Comparison of ENCODE assay signal across 26 cellular contexts in the genomic region with DNA sequence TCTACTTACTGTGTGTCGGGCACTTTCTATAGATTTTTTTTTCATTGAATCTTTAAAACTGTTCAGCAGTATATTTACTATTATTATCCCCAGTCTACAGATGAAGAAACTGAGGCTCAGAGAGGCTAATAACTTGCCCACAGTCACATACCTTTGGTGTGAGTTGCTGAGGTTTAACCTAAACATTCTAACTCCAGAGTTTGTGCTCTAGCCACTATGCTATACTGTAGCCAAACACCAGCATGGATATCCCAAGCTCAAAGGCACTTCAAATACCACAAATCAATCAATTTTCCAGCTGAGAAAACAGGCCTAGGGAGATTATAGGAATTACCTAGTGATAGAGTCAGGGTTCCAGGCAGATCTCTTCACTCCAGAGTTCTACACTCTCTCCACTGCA. TPM values are rescaled to one million over a fixed set of nuclear protein-coding genes. Genes with fewer than 3 reads are reported as not detected.
A peak's percentile ranks its signal among the peaks of the same experiment; 100 is the strongest.
DNase-seq lines count a peak whose midpoint lies in the region; ATAC-seq, FAIRE-seq and TF ChIP-seq lines count a peak whose summit lies in the region.
"Had no signal": no experiment of that assay in that cellular context is flagged by ENCODE, and none has a peak within 500 bp of the region (broad histone marks: within the 10 kb centered on the region; RNA-seq: fewer than 3 reads in every experiment).

No MANE protein-coding gene starts in this region.

- TF ChIP-seq POLR2A in K562 (conservative IDR thresholded peaks at IDR 0.05) (no peak), breast epithelium (IDR thresholded peaks at IDR 0.05) (no peak)

- H3K9me3 ChIP-seq in PC-3 (ENCODE audit: low read length), result no peaks in the 10 kb centered on the region
- no peaks in the 10 kb centered on the region for H3K9me3 ChIP-seq in K562 (replicated peaks; ENCODE audit: control insufficient read depth, insufficient read depth, low read depth, low read length)
- H3K9me3 ChIP-seq in mesodermal cell (ENCODE audit: control insufficient read depth, low read length), result no peaks in the 10 kb centered on the region
- H3K9me3 ChIP-seq in breast epithelium, result no peaks in the 10 kb centered on the region
- H3K9me3 ChIP-seq: body of pancreas, mucosa of descending colon, testis had no signal

- H3K9ac ChIP-seq in PC-3 (ENCODE audit: low read length), result no peak overlapping the region
- H3K9ac ChIP-seq in K562 (ENCODE audit: insufficient read depth in 1 of 2, low read depth in 2 of 2, low read length in 2 of 2), result no peak overlapping the region

- TF ChIP-seq RAD21 in K562 (CRISPR knock-in tag; conservative IDR thresholded peaks at IDR 0.05 in 1 of 2, IDR thresholded peaks at IDR 0.05 in 1 of 2), result no peak

- no peak for TF ChIP-seq CTCF in PC-3 (conservative IDR thresholded peaks at IDR 0.05; ENCODE audit: low read depth, low read length)
- no peak for TF ChIP-seq CTCF in K562 (IDR thresholded peaks at IDR 0.05 in 2 of 3, conservative IDR thresholded peaks at IDR 0.05 in 1 of 3; ENCODE audit: insufficient read depth in 2 of 3, low read depth in 1 of 3, low read length in 3 of 3)
- TF ChIP-seq CTCF in breast epithelium (IDR thresholded peaks at IDR 0.05), result no peak

- no peak for ATAC-seq in PC-3
- no peak for ATAC-seq in K562
- no peak for ATAC-seq in GM18873 (IDR thresholded peaks at IDR 0.05; ENCODE audit: low FRiP score, unreplicated experiment)
- ATAC-seq in GM18498 (IDR thresholded peaks at IDR 0.05; ENCODE audit: unreplicated experiment), result no peak
- no peak for ATAC-seq in GM21529 (IDR thresholded peaks at IDR 0.05; ENCODE audit: unreplicated experiment)
- ATAC-seq: activated T-cell treated with anti-CD3 and anti-CD28 coated beads, Interleukin-2, amount 50 U/mL, for 72 hours; body of pancreas; CD8-positive, alpha-beta T cell; mucosa of descending colon; stimulated activated naive B cell treated with anti-CD40 and anti-IgM and Interleukin-4, amounts not matched to agents 10 μg/mL and 1 μg/mL and 100 μg/mL, for 72 hours; T-helper 17 cell had no signal

- BruUV-seq in PC-3 (replicated peaks; lab: Mats Ljungman, UMichigan) (no TSS peak), K562 (replicated peaks; lab: Mats Ljungman, UMichigan) (no TSS peak)

- H3K79me2 ChIP-seq in PC-3 (ENCODE audit: low read length) (no peaks in the 10 kb centered on the region), K562 (ENCODE audit: control insufficient read depth, insufficient read depth, low read length) (no peaks in the 10 kb centered on the region)

- H3K27me3 ChIP-seq in PC-3 (ENCODE audit: low read length) (no peaks in the 10 kb centered on the region), K562 (ENCODE audit: control insufficient read depth in 2 of 2, insufficient read depth in 2 of 2, low read length in 2 of 2) (no peaks in the 10 kb centered on the region), breast epithelium (no peaks in the 10 kb centered on the region)
- H3K27me3 ChIP-seq: body of pancreas, foreskin keratinocyte, testis had no signal

- no peak overlapping the region for H3K27ac ChIP-seq in PC-3 (ENCODE audit: low read length)
- no peak overlapping the region for H3K27ac ChIP-seq in K562 (ENCODE audit: extremely low read depth, low read depth, low read length)
- peak overlapping the region; percentile 94 for H3K27ac ChIP-seq in mesodermal cell (ENCODE audit: low read depth, low read length, severe bottlenecking)
- H3K27ac ChIP-seq in breast epithelium, result no peak overlapping the region
- H3K27ac ChIP-seq: body of pancreas, foreskin keratinocyte, testis had no signal

- H3K4me1 ChIP-seq in PC-3 (ENCODE audit: insufficient read depth, low read length), result peaks cover 13% of the 10 kb centered on the region
- no peaks in the 10 kb centered on the region for H3K4me1 ChIP-seq in K562 (replicated peaks in 1 of 2; ENCODE audit: control insufficient read depth in 2 of 2, insufficient read depth in 2 of 2, low read length in 2 of 2)
- peaks cover 17% of the 10 kb centered on the region for H3K4me1 ChIP-seq in mesodermal cell (ENCODE audit: control insufficient read depth, insufficient read depth, low read length, poor library complexity, severe bottlenecking)
- H3K4me1 ChIP-seq in breast epithelium, result no peaks in the 10 kb centered on the region
- H3K4me1 ChIP-seq: body of pancreas had no signal

- CTCF ChIA-PET in PC-3 (lab: Charles Lee), result no interaction called here
- CTCF ChIA-PET in K562 (lab: Yijun Ruan, JAX; ENCODE audit: low intra/inter-chr PET ratio), result no interaction called here

- POLR2A ChIA-PET in PC-3 (lab: Charles Lee; ENCODE audit: unreplicated experiment), result no interaction called here
- POLR2A ChIA-PET in K562 (lab: Yijun Ruan, JAX), result interaction anchor here (0.7 to 1.2 kb wide), 2 partner anchors 10 to 19 kb away, joined by 3 read pairs; no protein-coding TSS in a partner anchor

- 7% methylated on average over 1 of the region's 1 CpG for WGBS in K562 (ENCODE audit: insufficient coverage, low coverage, missing lambda C conversion rate)
- no CpG with 5 or more reads among the region's 1 CpG for WGBS in mesodermal cell (ENCODE audit: insufficient coverage in 2 of 2), 2 experiments

- intact Hi-C loops in PC-3 (cut with micrococcal nuclease), result no loop called here
- intact Hi-C loops in K562 (cut with micrococcal nuclease), result no loop called here
- intact Hi-C loops in breast epithelium (cut with DNase I; ENCODE audit: low total_unique reads), result no loop called here

- H3K9me1 ChIP-seq in K562 (ENCODE audit: control insufficient read depth, insufficient read depth, low read length), result no peaks in the 10 kb centered on the region

- FAIRE-seq in K562 (lab: Jason Lieb, UNC), result no peak
- FAIRE-seq: islet of Langerhans, small intestine had no signal

- no peaks in the 10 kb centered on the region for H3K9me2 ChIP-seq in PC-3 (replicated peaks; ENCODE audit: low read length)

- peak; percentile 33 for DNase-seq in Daoy (ENCODE audit: low read depth)
- no peak for DNase-seq in PC-3
- DNase-seq in K562 (ENCODE audit: extremely low read depth in 1 of 4, low spot score in 3 of 4), result no peak
- DNase-seq in breast epithelium (ENCODE audit: low spot score in 2 of 2), result no peak
- DNase-seq: activated CD4-positive, alpha-beta T cell treated with anti-CD3 and anti-CD28 coated beads for 4 hours; activated naive CD4-positive, alpha-beta T cell treated with anti-CD3 and anti-CD28 coated beads, Interleukin-2, amount 10 ng/mL, durations not matched to agents 7 days and 5 days; activated T-cell treated with anti-CD3 and anti-CD28 coated beads, Interleukin-2, amount 50 U/mL, for 72 hours; body of pancreas; CD8-positive, alpha-beta T cell; DMS53; mucosa of descending colon; NCI-H1105; NCI-H2029 treated with DMSO at 0.1 percent for 48 hours; OCI-M1; small intestine; stimulated activated naive B cell treated with anti-CD40 and anti-IgM and Interleukin-4, amounts not matched to agents 10 μg/mL and 1 μg/mL and 100 μg/mL, for 72 hours; T-helper 17 cell; testis had no signal

- H3F3A ChIP-seq in PC-3 (ENCODE audit: low read length, unreplicated experiment), result no peaks in the 10 kb centered on the region

- in situ Hi-C loops in K562 (cut with MboI), result no loop called here

- H2AFZ ChIP-seq in PC-3 (ENCODE audit: low read length), result no peak overlapping the region; the same call in 1 of the 2 replicates
- H2AFZ ChIP-seq in K562 (ENCODE audit: low read depth, low read length), result no peak overlapping the region

- H3K4me3 ChIP-seq in PC-3 (ENCODE audit: low read length), result no peak overlapping the region
- no peak overlapping the region for H3K4me3 ChIP-seq in K562
- no peak overlapping the region for H3K4me3 ChIP-seq in mesodermal cell (ENCODE audit: extremely low read depth, insufficient read depth, low read length, poor library complexity, severe bottlenecking)
- H3K4me3 ChIP-seq in breast epithelium, result no peak overlapping the region
- H3K4me3 ChIP-seq: body of pancreas, mucosa of descending colon, testis had no signal

- H4K20me1 ChIP-seq in PC-3 (ENCODE audit: low read length) (no peaks in the 10 kb centered on the region), K562 (replicated peaks; ENCODE audit: control insufficient read depth, insufficient read depth, low read length) (no peaks in the 10 kb centered on the region)

- H3K4me2 ChIP-seq in PC-3 (ENCODE audit: low read length) (0 out of 2 replicates have a peak overlapping the region, but pooled peaks have one; percentile 9), K562 (ENCODE audit: insufficient read depth, low read length) (no peak overlapping the region)

- H3K36me3 ChIP-seq in PC-3 (ENCODE audit: low read depth, low read length) (no peaks in the 10 kb centered on the region), K562 (ENCODE audit: control insufficient read depth, insufficient read depth, low read length) (no peaks in the 10 kb centered on the region), mesodermal cell (ENCODE audit: control insufficient read depth, insufficient read depth, low read length) (no peaks in the 10 kb centered on the region), breast epithelium (no peaks in the 10 kb centered on the region)

- TF ChIP-seq EP300 in K562 (IDR thresholded peaks at IDR 0.05; ENCODE audit: low read length), result no peak

RNA-seq across cellular contexts. Expression of gene UPB1, which starts 20.5 kb away (rescaled TPM):
- total RNA-seq in Daoy (2014; rRNA removed; shearing (Covaris generic)), result 0.06 TPM in 1 of 2 replicates, not detected in the other
- total RNA-seq in PC-3 (2014; rRNA removed) (0.29 TPM in 1 of 2 replicates, not detected in the other), K562 (2014; rRNA removed) (0.69 TPM in 1 of 2 replicates, not detected in the other), K562 (2014; rRNA removed; fragmentation: Illumina TruSeq; extraction: Trizol) (not detected in 2 replicates), K562 (2015; rRNA removed; fragmentation: Illumina TruSeq; extraction: Trizol) (0.11 TPM in 1 of 2 replicates, not detected in the other), K562 (2021) (0.07 TPM in 1 of 2 replicates, not detected in the other), breast epithelium (under 1 TPM; 0.16 to 0.44 (median 0.33) TPM)
- 0.16 TPM in 1 of 2 replicates, not detected in the other for total RNA-seq in K562 (2011; cell fraction: chromatin; rRNA removed; ENCODE audit: low replicate concordance)
- not detected in 2 replicates for total RNA-seq in K562 (2011; cell fraction: nucleolus; rRNA removed)
- total RNA-seq in K562 (2011; cell fraction: nucleoplasm; rRNA removed), result not detected in 2 replicates
- polyA plus RNA-seq in K562 (2011; rRNA removed) (0.04 TPM in 1 of 2 replicates, not detected in the other), K562 (2014; fragmentation: Illumina TruSeq; extraction: Trizol) (not detected in 2 replicates), K562 (2014; fragmentation: Nextera tagmentation; extraction: Ambion mirVana) (under 1 TPM in 1 of 2 experiments, not detected in 1; 0.06 TPM), K562 (2014; rRNA removed) (not detected in 2 replicates)
- polyA plus RNA-seq in K562 (2011; cell fraction: cytosol; rRNA removed), result not detected in 2 replicates
- 0.06 TPM in 1 of 2 replicates, not detected in the other for polyA plus RNA-seq in K562 (2011; cell fraction: nucleus; rRNA removed)
- 0.08 and 0.21 TPM in 2 replicates for polyA plus RNA-seq in K562 (2012)
- not detected in 2 replicates for polyA minus RNA-seq in K562 (2011; rRNA and poly(A)+ RNA removed)
- not detected in 2 replicates for polyA minus RNA-seq in K562 (2011; cell fraction: cytosol; rRNA and poly(A)+ RNA removed)
- polyA minus RNA-seq in K562 (2011; cell fraction: nucleus; rRNA and poly(A)+ RNA removed), result not detected in 2 replicates
- 0.29 TPM for polyA plus RNA-seq in mesodermal cell (2013, experiment 1 of 2)
- polyA plus RNA-seq in mesodermal cell (2013, experiment 2 of 2), result 0.15 TPM
- total RNA-seq: foreskin keratinocyte, neural crest cell, SK-MEL-5 had no signal
- polyA plus RNA-seq: foreskin keratinocyte had no signal

RNA-seq across cellular contexts. Expression of gene ADORA2A, which starts 47.2 kb away (rescaled TPM):
- 0.95 and 2.7 TPM in 2 replicates for total RNA-seq in Daoy (2014; rRNA removed; shearing (Covaris generic))
- total RNA-seq in PC-3 (2014; rRNA removed) (0.92 and 1.7 TPM in 2 replicates), K562 (2014; rRNA removed) (0.61 and 2.1 TPM in 2 replicates), K562 (2014; rRNA removed; fragmentation: Illumina TruSeq; extraction: Trizol) (0.15 and 0.29 TPM in 2 replicates), K562 (2015; rRNA removed; fragmentation: Illumina TruSeq; extraction: Trizol) (0.53 and 0.80 TPM in 2 replicates), K562 (2021) (0.66 and 0.98 TPM in 2 replicates), breast epithelium (1 to 10 TPM; 1.8 to 4.3 (median 3.4) TPM)
- total RNA-seq in K562 (2011; cell fraction: chromatin; rRNA removed; ENCODE audit: low replicate concordance), result 4.8 and 9.2 TPM in 2 replicates
- total RNA-seq in K562 (2011; cell fraction: nucleolus; rRNA removed), result 3.6 and 5.2 TPM in 2 replicates
- total RNA-seq in K562 (2011; cell fraction: nucleoplasm; rRNA removed), result 5.9 and 6.1 TPM in 2 replicates
- polyA plus RNA-seq in K562 (2011; rRNA removed) (0.49 and 1.2 TPM in 2 replicates), K562 (2014; fragmentation: Illumina TruSeq; extraction: Trizol) (0.58 and 0.65 TPM in 2 replicates), K562 (2014; fragmentation: Nextera tagmentation; extraction: Ambion mirVana) (not detected), K562 (2014; rRNA removed) (0.54 and 1.2 TPM in 2 replicates)
- polyA plus RNA-seq in K562 (2011; cell fraction: cytosol; rRNA removed), result 2.1 and 2.8 TPM in 2 replicates
- polyA plus RNA-seq in K562 (2011; cell fraction: nucleus; rRNA removed), result 3.2 and 3.4 TPM in 2 replicates
- 0.90 and 2.1 TPM in 2 replicates for polyA plus RNA-seq in K562 (2012)
- polyA minus RNA-seq in K562 (2011; rRNA and poly(A)+ RNA removed), result 1.3 and 2.9 TPM in 2 replicates
- 2.2 TPM in 1 of 2 replicates, not detected in the other for polyA minus RNA-seq in K562 (2011; cell fraction: cytosol; rRNA and poly(A)+ RNA removed)
- 1.5 and 3.7 TPM in 2 replicates for polyA minus RNA-seq in K562 (2011; cell fraction: nucleus; rRNA and poly(A)+ RNA removed)
- 5.9 TPM for polyA plus RNA-seq in mesodermal cell (2013, experiment 1 of 2)
- 4.5 TPM for polyA plus RNA-seq in mesodermal cell (2013, experiment 2 of 2)
